In the genomic region with DNA sequence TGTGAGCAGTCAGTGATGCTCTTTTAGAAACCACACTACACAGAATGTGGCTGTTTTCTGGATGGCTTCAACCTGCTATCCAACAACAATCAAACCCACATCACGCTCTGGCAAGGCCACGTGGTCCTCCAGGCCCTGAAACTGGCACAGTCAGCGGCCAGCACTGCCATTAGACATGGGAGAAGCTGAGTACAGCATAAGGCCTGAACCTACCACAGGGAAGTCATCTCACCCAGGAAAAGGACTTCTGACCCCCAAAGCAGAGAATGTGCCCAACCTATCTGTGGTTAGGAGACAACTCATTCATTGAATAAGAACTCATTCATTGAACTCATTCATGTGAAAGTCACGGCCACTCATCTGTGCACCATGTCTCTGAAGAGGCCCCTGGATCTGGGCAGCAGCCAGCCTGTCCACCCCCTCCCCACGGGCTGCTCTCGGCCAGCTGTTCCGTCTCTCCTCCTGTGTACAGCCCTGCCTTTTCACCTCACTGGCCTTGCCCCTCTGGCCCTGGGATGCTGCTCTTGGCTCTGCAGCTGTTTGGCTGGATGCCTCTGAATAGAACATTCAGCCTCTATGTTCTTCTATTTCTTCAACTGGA, we compare ENCODE assay signal across 12 cellular contexts. TPM values are rescaled to one million over a fixed set of nuclear protein-coding genes. Genes with fewer than 3 reads are reported as not detected.
A peak's percentile ranks its signal among the peaks of the same experiment; 100 is the strongest.
DNase-seq lines count a peak whose midpoint lies in the region; ATAC-seq and TF ChIP-seq lines count a peak whose summit lies in the region.
"Had no signal": no experiment of that assay in that cellular context is flagged by ENCODE, and none has a peak within 500 bp of the region (broad histone marks: within the 10 kb centered on the region; RNA-seq: fewer than 3 reads in every experiment).

No MANE protein-coding gene starts in this region.

- ATAC-seq in GM19023 (IDR thresholded peaks at IDR 0.05; ENCODE audit: unreplicated experiment) = no peak
- ATAC-seq: GM12878 had no signal

- H3K27ac Mint-ChIP-seq in progenitor cell of endocrine pancreas = peak overlapping the region; percentile 31
- H3K27ac Mint-ChIP-seq in CD4-positive, alpha-beta memory T cell = no peak overlapping the region
- H3K27ac Mint-ChIP-seq: CD4-positive, CD25-positive, alpha-beta regulatory T cell had no signal

- peak; percentile 72 for DNase-seq in DMS79 treated with DMSO at 0.1 percent for 48 hours (lab: John Stamatoyannopoulos, UW)
- DNase-seq in amygdala (lab: John Stamatoyannopoulos, UW) = peak in 41 of 56 donors; percentile 31 to 84 (median 65)
- no peak for DNase-seq in left ventricle myocardium inferior
- no peak for DNase-seq in progenitor cell of endocrine pancreas (ENCODE audit: low spot score, unreplicated experiment)
- no peak for DNase-seq in stimulated activated CD4-positive, alpha-beta T cell treated with anti-CD3 and anti-CD28 coated beads, Interleukin-1b, Interleukin-23, amount 100 ng/mL, for 48 hours
- no peak for DNase-seq in mesenteric fat pad (ENCODE audit: low spot score)
- no peak for DNase-seq in CD4-positive, alpha-beta memory T cell
- DNase-seq: CD4-positive, CD25-positive, alpha-beta regulatory T cell; NCI-H748 treated with DMSO at 0.1 percent for 48 hours had no signal

- POLR2A ChIA-PET in CD4-positive, alpha-beta memory T cell (lab: Charles Lee; ENCODE audit: partially characterized antibody) = no interaction called here

- no peaks in the 10 kb centered on the region for H3K27me3 ChIP-seq in left ventricle myocardium inferior (ENCODE audit: low read depth)
- H3K27me3 ChIP-seq in CD4-positive, alpha-beta memory T cell (ENCODE audit: insufficient read depth, low read length) = no peaks in the 10 kb centered on the region
- H3K27me3 ChIP-seq: neutrophil had no signal

- H3K27ac ChIP-seq in left ventricle myocardium inferior (replicated peaks) = peak overlapping the region; percentile 91
- H3K27ac ChIP-seq in CD4-positive, alpha-beta memory T cell (ENCODE audit: low read depth, low read length) = no peak overlapping the region
- H3K27ac ChIP-seq: neutrophil had no signal

- no peaks in the 10 kb centered on the region for H3K36me3 Mint-ChIP-seq in progenitor cell of endocrine pancreas (ENCODE audit: insufficient read depth)
- H3K36me3 Mint-ChIP-seq in CD4-positive, alpha-beta memory T cell = no peaks in the 10 kb centered on the region
- H3K36me3 Mint-ChIP-seq: CD4-positive, CD25-positive, alpha-beta regulatory T cell had no signal

- H3K4me3 ChIP-seq in left ventricle myocardium inferior = no peak overlapping the region
- no peak overlapping the region for H3K4me3 ChIP-seq in CD4-positive, alpha-beta memory T cell (ENCODE audit: low read length in 2 of 2)
- H3K4me3 ChIP-seq: GM12878 had no signal

- H3K4me3 Mint-ChIP-seq in progenitor cell of endocrine pancreas (ENCODE audit: low read depth) = no peak overlapping the region
- no peak overlapping the region for H3K4me3 Mint-ChIP-seq in CD4-positive, alpha-beta memory T cell
- H3K4me3 Mint-ChIP-seq: CD4-positive, CD25-positive, alpha-beta regulatory T cell had no signal

- H3K4me1 Mint-ChIP-seq in progenitor cell of endocrine pancreas (ENCODE audit: low read depth) = peaks cover 31% of the 10 kb centered on the region
- no peaks in the 10 kb centered on the region for H3K4me1 Mint-ChIP-seq in CD4-positive, alpha-beta memory T cell
- H3K4me1 Mint-ChIP-seq: CD4-positive, CD25-positive, alpha-beta regulatory T cell had no signal

- H3K27me3 Mint-ChIP-seq in progenitor cell of endocrine pancreas = no peaks in the 10 kb centered on the region
- H3K27me3 Mint-ChIP-seq in CD4-positive, alpha-beta memory T cell = peaks cover 6% of the 10 kb centered on the region in 2 donors

- CTCF ChIA-PET in CD4-positive, alpha-beta memory T cell (lab: Charles Lee; ENCODE audit: partially characterized antibody) = no interaction called here

- no peaks in the 10 kb centered on the region for H3K9me3 ChIP-seq in left ventricle myocardium inferior (replicated peaks)
- no peaks in the 10 kb centered on the region for H3K9me3 ChIP-seq in CD4-positive, alpha-beta memory T cell (ENCODE audit: control insufficient read depth in 1 of 2, low read length in 2 of 2)
- H3K9me3 ChIP-seq: neutrophil had no signal

- peaks cover 75% of the 10 kb centered on the region for H3K4me1 ChIP-seq in left ventricle myocardium inferior
- H3K4me1 ChIP-seq in CD4-positive, alpha-beta memory T cell (ENCODE audit: insufficient read depth, low read length) = no peaks in the 10 kb centered on the region

- H3K36me3 ChIP-seq in left ventricle myocardium inferior = no peaks in the 10 kb centered on the region
- H3K36me3 ChIP-seq in CD4-positive, alpha-beta memory T cell (ENCODE audit: insufficient read depth, low read length) = no peaks in the 10 kb centered on the region
- H3K36me3 ChIP-seq: neutrophil had no signal

- intact Hi-C loops in left ventricle myocardium inferior (cut with micrococcal nuclease) = no loop called here
- intact Hi-C loops in CD4-positive, alpha-beta memory T cell (cut with micrococcal nuclease) = no loop called here

- H3K9me3 Mint-ChIP-seq in progenitor cell of endocrine pancreas (ENCODE audit: low read depth) = no peaks in the 10 kb centered on the region
- peaks cover 0 to 11% (median 3%) of the 10 kb centered on the region in 8 donors for H3K9me3 Mint-ChIP-seq in CD4-positive, alpha-beta memory T cell

- no peak for TF ChIP-seq CTCF in left ventricle myocardium inferior (IDR thresholded peaks at IDR 0.05; ENCODE audit: borderline replicate concordance)
- no peak for TF ChIP-seq CTCF in progenitor cell of endocrine pancreas (IDR thresholded peaks at IDR 0.05; ENCODE audit: unreplicated experiment)

RNA-seq across cellular contexts. Expression of gene C1orf198, which starts 41.1 kb away (rescaled TPM):
- total RNA-seq in left ventricle myocardium inferior (32.7 TPM), progenitor cell of endocrine pancreas (67.8 and 70.1 TPM in 2 replicates), mesenteric fat pad (64.5 TPM)
- 1 to 10 TPM; 4.2 to 4.4 TPM for total RNA-seq in CD4-positive, alpha-beta memory T cell
- polyA plus RNA-seq in CD4-positive, alpha-beta memory T cell = 1 to 10 TPM; 4.8 to 5.0 TPM

Comparison
In these comparisons a context has a peak if more than half of its experiments do, and no peak if none do; other contexts are left out.
1. DNase-seq: peak in DMS79 treated with DMSO at 0.1 percent for 48 hours (single experiment) and amygdala (41 of 56); none in left ventricle myocardium inferior (single experiment), progenitor cell of endocrine pancreas (single experiment), stimulated activated CD4-positive, alpha-beta T cell treated with anti-CD3 and anti-CD28 coated beads, Interleukin-1b, Interleukin-23, amount 100 ng/mL, for 48 hours (single experiment), mesenteric fat pad (single experiment) and CD4-positive, alpha-beta memory T cell (0 of 5).